8 cellular contexts compared by ENCODE assay signal in the genomic region with DNA sequence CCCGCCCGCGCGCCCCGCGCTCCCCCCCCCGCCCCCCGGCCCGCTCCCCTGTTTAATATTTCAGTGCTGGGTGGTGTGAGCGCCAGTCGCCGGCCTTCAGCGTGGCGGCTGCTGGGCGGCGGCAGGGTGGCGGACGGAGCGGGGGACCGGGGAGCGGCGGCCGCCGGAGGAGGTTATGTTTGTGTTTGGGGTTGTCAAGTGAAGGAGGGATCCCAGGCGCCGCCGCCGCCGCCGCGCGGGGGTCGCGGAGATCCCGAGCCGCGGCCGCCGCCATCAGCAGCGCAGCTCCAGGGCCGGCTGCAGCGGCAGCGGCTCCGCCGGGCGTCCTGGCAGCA. TPM values are rescaled to one million over a fixed set of nuclear protein-coding genes. Genes with fewer than 3 reads are reported as not detected.
A peak's percentile ranks its signal among the peaks of the same experiment; 100 is the strongest.
DNase-seq lines count a peak whose midpoint lies in the region; ATAC-seq and TF ChIP-seq lines count a peak whose summit lies in the region.

A gene (plus strand): TSS at position 82 of the 335 bp plus-strand sequence. CDS start 3,317 bp downstream, outside the sequence.

- peak within 1 kb of the TSS; percentile 90 for H3K4me3 Mint-ChIP-seq in dendritic cell treated with granulocyte-macrophage colony-stimulating factor and Interleukin-4, amounts not matched to agents 40 ng/mL and 50 ng/mL, for 4 days

- peak within 1 kb of the TSS; percentile 79 for H3K4me2 ChIP-seq in GM23248 (ENCODE audit: unreplicated experiment)

- H3K4me3 ChIP-seq in AG10803 (ENCODE audit: low read length) = peak within 1 kb of the TSS; percentile 82
- peak within 1 kb of the TSS; percentile 98 for H3K4me3 ChIP-seq in GM23248
- H3K4me3 ChIP-seq in lower leg skin (ENCODE audit: low read depth, poor library complexity, severe bottlenecking) = peak within 1 kb of the TSS; percentile 85
- H3K4me3 ChIP-seq in stomach = peak within 1 kb of the TSS; percentile 59 to 89 (median 82)

- 3% methylated on average over 16 to 41 of the region's 46 CpGs for WGBS in GM23248 (ENCODE audit: low coverage in 1 of 2, low lambda C conversion rate in 2 of 2, missing lambda C conversion rate in 2 of 2), 2 experiments
- 0% methylated on average over 2 to 19 of the region's 46 CpGs for WGBS in lower leg skin, 2 donors
- 0 to 1% (median 1%) methylated on average over 19 to 46 of the region's 46 CpGs for whole genome bisulfite sequencing in stomach, 5 donors

- ATAC-seq in HG03095 (IDR thresholded peaks at IDR 0.05; ENCODE audit: unreplicated experiment) = no peak

- peak; percentile 15 for DNase-seq in AG10803 (ENCODE audit: low read depth)
- peak; percentile 66 for DNase-seq in GM23248
- no peak for DNase-seq in RPMI7951 (ENCODE audit: low read depth)
- no peak for DNase-seq in lower leg skin (ENCODE audit: low spot score in 2 of 2)
- DNase-seq in stomach = peak; percentile 31
- DNase-seq in NCI-H446 (lab: John Stamatoyannopoulos, UW) = no peak

- H3K27ac ChIP-seq in GM23248 (peak within 1 kb of the TSS; percentile 95), stomach (peak within 1 kb of the TSS; percentile 97 to 100 (median 99))

- H3K27me3 ChIP-seq in GM23248 (replicated peaks; ENCODE audit: insufficient read depth) (no peaks in the 10 kb centered on the region), stomach (no peaks in the 10 kb centered on the region)

- H3K4me1 Mint-ChIP-seq in dendritic cell treated with granulocyte-macrophage colony-stimulating factor and Interleukin-4, amounts not matched to agents 40 ng/mL and 50 ng/mL, for 4 days (ENCODE audit: low read depth) = peaks cover 24% of the 10 kb centered on the region

- H3K4me1 ChIP-seq in GM23248 (ENCODE audit: insufficient read depth) = peaks cover 26% of the 10 kb centered on the region
- peaks cover 16 to 43% (median 30%) of the 10 kb centered on the region in 4 donors for H3K4me1 ChIP-seq in stomach

- H3K9me2 ChIP-seq in GM23248 (ENCODE audit: insufficient read depth) = no peaks in the 10 kb centered on the region

- H3K36me3 ChIP-seq in GM23248 (ENCODE audit: low read depth) (peaks cover 14% of the 10 kb centered on the region; the same call in 1 of the 2 replicates), stomach (peaks cover 1 to 15% (median 7%) of the 10 kb centered on the region in 4 donors)

- H3K36me3 Mint-ChIP-seq in dendritic cell treated with granulocyte-macrophage colony-stimulating factor and Interleukin-4, amounts not matched to agents 40 ng/mL and 50 ng/mL, for 4 days (ENCODE audit: low read depth) = peaks cover 30% of the 10 kb centered on the region

- peaks cover 1% of the 10 kb centered on the region for H3K9me3 Mint-ChIP-seq in dendritic cell treated with granulocyte-macrophage colony-stimulating factor and Interleukin-4, amounts not matched to agents 40 ng/mL and 50 ng/mL, for 4 days

- H4K20me1 ChIP-seq in GM23248 (ENCODE audit: insufficient read depth) = no peaks in the 10 kb centered on the region

- TF ChIP-seq EP300 in stomach (IDR thresholded peaks at IDR 0.05) = no peak

- H3K27me3 Mint-ChIP-seq in dendritic cell treated with granulocyte-macrophage colony-stimulating factor and Interleukin-4, amounts not matched to agents 40 ng/mL and 50 ng/mL, for 4 days = peaks cover 3% of the 10 kb centered on the region

- in situ Hi-C loops in GM23248 (cut with MboI) = no loop called here

- H3K79me2 ChIP-seq in GM23248 (ENCODE audit: insufficient read depth) = peaks cover 24% of the 10 kb centered on the region; the same call in 1 of the 2 replicates

- peak within 1 kb of the TSS; percentile 93 for H3K9ac ChIP-seq in GM23248

- no peaks in the 10 kb centered on the region for H3K9me3 ChIP-seq in GM23248 (ENCODE audit: low read depth)
- H3K9me3 ChIP-seq in stomach = no peaks in the 10 kb centered on the region

- no peak for TF ChIP-seq CTCF in AG10803 (conservative IDR thresholded peaks at IDR 0.05; ENCODE audit: low read length)
- TF ChIP-seq CTCF in lower leg skin (IDR thresholded peaks at IDR 0.05) = no peak
- no peak for TF ChIP-seq CTCF in stomach (IDR thresholded peaks at IDR 0.05)

- intact Hi-C loops in dendritic cell treated with granulocyte-macrophage colony-stimulating factor and Interleukin-4, amounts not matched to agents 40 ng/mL and 50 ng/mL, for 4 days (cut with micrococcal nuclease) = no loop called here
- intact Hi-C loops in lower leg skin (cut with DNase I; ENCODE audit: low total_unique reads) (no loop called here), stomach (cut with DNase I; ENCODE audit: low total_unique reads) (no loop called here)

- TF ChIP-seq POLR2A in lower leg skin (IDR thresholded peaks at IDR 0.05) = no peak
- TF ChIP-seq POLR2A in stomach (IDR thresholded peaks at IDR 0.05) = no peak

- peak within 1 kb of the TSS; percentile 63 for H2AFZ ChIP-seq in GM23248

- H3K27ac Mint-ChIP-seq in dendritic cell treated with granulocyte-macrophage colony-stimulating factor and Interleukin-4, amounts not matched to agents 40 ng/mL and 50 ng/mL, for 4 days = peak within 1 kb of the TSS; percentile 100

- H3F3A ChIP-seq in GM23248 (ENCODE audit: insufficient read depth) = peaks cover 33% of the 10 kb centered on the region

RNA-seq across cellular contexts. Expression of the gene that starts here (rescaled TPM):
- total RNA-seq in GM23248 (2014; rRNA removed; shearing (Covaris generic)) = 7.1 and 15.2 TPM in 2 replicates
- polyA plus RNA-seq in GM23248 (2016; fragmentation: Nextera tagmentation; extraction: Ambion mirVana) (3.3 and 3.8 TPM in 2 replicates), stomach (1 to 10 TPM; 2.0 to 3.7 (median 3.5) TPM)
- total RNA-seq in RPMI7951 (2014; rRNA removed; shearing (Covaris generic)) = 7.8 and 17.9 TPM in 2 replicates
- total RNA-seq in lower leg skin (10 to 100 TPM; 23.2 to 41.5 (median 32.6) TPM), stomach (10 to 100 TPM; 12.9 to 19.6 (median 16.5) TPM)

Comparison
In these comparisons a context has a peak if more than half of its experiments do, and no peak if none do; other contexts are left out.
1. DNase-seq: peak in AG10803 (single experiment), GM23248 (single experiment) and stomach (single experiment); none in RPMI7951 (single experiment), lower leg skin (0 of 2) and NCI-H446 (0 of 2).
2. Peak in every context shown above with its lines, with median percentiles within 50 percentile points of each other: H3K4me3 ChIP-seq.